In the genomic region with DNA sequence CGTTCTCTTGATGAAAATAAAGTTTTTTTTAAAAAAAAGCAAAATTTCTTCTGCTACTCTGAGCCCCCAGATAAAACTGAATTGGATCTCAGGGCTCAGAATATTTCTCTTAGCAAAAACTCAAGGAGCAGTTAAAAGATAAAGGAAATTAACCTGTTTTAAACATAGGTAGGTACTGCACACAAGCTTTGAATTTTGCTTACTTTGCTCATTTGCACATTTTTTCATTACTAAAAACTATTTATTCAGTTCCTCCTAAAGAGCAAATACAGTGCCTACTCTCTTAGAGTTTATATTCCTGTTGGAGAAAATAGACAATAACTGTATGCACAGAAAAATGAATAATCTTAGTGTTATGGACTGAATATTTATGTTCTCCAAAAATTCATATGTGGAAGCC, we compare ENCODE assay signal across 29 cellular contexts.
"Had no signal": no experiment of that assay in that cellular context is flagged by ENCODE, and none has a peak within 500 bp of the region (broad histone marks: within the 10 kb centered on the region; RNA-seq: fewer than 3 reads in every experiment).

No MANE protein-coding gene starts in this region.

- DNase-seq: stimulated activated CD4-positive, alpha-beta T cell treated with anti-CD3 and anti-CD28 coated beads, Interleukin-2, amount 100 ng/mL, for 48 hours; stimulated activated CD4-positive, alpha-beta T cell treated with anti-CD3 and anti-CD28 coated beads, Interleukin-4, amount 100 ng/mL, for 1 hour; stimulated activated CD4-positive, alpha-beta T cell treated with anti-CD3 and anti-CD28 coated beads, Interleukin-4, amount 100 ng/mL, for 24 hours; stimulated activated CD4-positive, alpha-beta T cell treated with anti-CD3 and anti-CD28 coated beads, Interleukin-4, amount 100 ng/mL, for 4 hours; stimulated activated CD8-positive, alpha-beta memory T cell treated with anti-CD3 and anti-CD28 coated beads, Interleukin-4, amount 100 ng/mL, for 48 hours; stimulated activated naive B cell treated with anti-CD40 and anti-IgM and Interleukin-4, amounts not matched to agents 10 μg/mL and 1 μg/mL and 100 μg/mL, for 72 hours; stimulated activated naive CD4-positive, alpha-beta T cell; stimulated activated naive CD4-positive, alpha-beta T cell treated with Interleukin-2 at 50 U/mL for 16 hours; stimulated activated naive CD8-positive, alpha-beta T cell treated with anti-CD3 and anti-CD28 coated beads, Interleukin-15, amount 100 ng/mL, for 72 hours; stimulated activated naive CD8-positive, alpha-beta T cell treated with anti-CD3 and anti-CD28 coated beads, Interleukin-15, Interleukin-2, amounts not matched to agents 100 U/mL and 50 U/mL, for 24 hours; stomach; substantia nigra; testis; thyroid gland; tibial artery; transverse colon; trophoblast cell; upper lobe of left lung; upper lobe of right lung; uterus had no signal

- H3K36me3 ChIP-seq: stomach, suprapubic skin, thoracic aorta, thyroid gland, tibial artery, tibial nerve, transverse colon, upper lobe of left lung, upper lobe of right lung, uterus, vagina had no signal

- H3K27me3 ChIP-seq: stomach, suprapubic skin, testis, thyroid gland, tibial artery, tibial nerve, transverse colon, upper lobe of left lung, upper lobe of right lung, uterus, vagina had no signal

- H3K4me1 ChIP-seq: stomach, suprapubic skin, testis, thyroid gland, tibial artery, tibial nerve, transverse colon, upper lobe of left lung, upper lobe of right lung, uterus, vagina had no signal

- H3K4me3 ChIP-seq: stomach, suprapubic skin, testis, thoracic aorta, thyroid gland, tibial artery, tibial nerve, transverse colon, upper lobe of left lung, upper lobe of right lung, uterus, vagina had no signal

- H3K4me3 Mint-ChIP-seq: stimulated activated effector memory CD8-positive, alpha-beta T cell treated with anti-CD3 and anti-CD28 coated beads, Interleukin-12 subunit alpha, Interleukin-12 subunit beta, amount 100 ng/mL, for 72 hours; stimulated activated memory B cell treated with anti-CD40 and anti-IgM and Interleukin-4, amounts not matched to agents 10 μg/mL and 1 μg/mL and 100 μg/mL, for 72 hours; stimulated activated naive B cell treated with anti-CD40 and anti-IgM and Interleukin-4, amounts not matched to agents 10 μg/mL and 1 μg/mL and 100 μg/mL, for 72 hours; stimulated activated naive CD8-positive, alpha-beta T cell treated with anti-CD3 and anti-CD28 coated beads, Interleukin-15, amount 100 ng/mL, for 72 hours; stimulated activated naive CD8-positive, alpha-beta T cell treated with anti-CD3 and anti-CD28 coated beads, Interleukin-15, Interleukin-2, amounts not matched to agents 100 ng/mL and 50 ng/mL, for 24 hours; type B pancreatic cell had no signal

- H3K9me3 ChIP-seq: stomach, suprapubic skin, testis, thoracic aorta, thyroid gland, tibial artery, tibial nerve, transverse colon, upper lobe of left lung, upper lobe of right lung, uterus, vagina had no signal

- FAIRE-seq: urothelium cell line had no signal

- H3K27me3 Mint-ChIP-seq: stimulated activated memory B cell treated with anti-CD40 and anti-IgM and Interleukin-4, amounts not matched to agents 10 μg/mL and 1 μg/mL and 100 μg/mL, for 72 hours; type B pancreatic cell had no signal

- H3K9me3 Mint-ChIP-seq: stimulated activated effector memory CD8-positive, alpha-beta T cell treated with anti-CD3 and anti-CD28 coated beads, Interleukin-12 subunit alpha, Interleukin-12 subunit beta, amount 100 ng/mL, for 72 hours; stimulated activated naive B cell treated with anti-CD40 and anti-IgM and Interleukin-4, amounts not matched to agents 10 μg/mL and 1 μg/mL and 100 μg/mL, for 72 hours; stimulated activated naive CD8-positive, alpha-beta T cell treated with anti-CD3 and anti-CD28 coated beads, Interleukin-15, amount 100 ng/mL, for 72 hours; stimulated activated naive CD8-positive, alpha-beta T cell treated with anti-CD3 and anti-CD28 coated beads, Interleukin-15, Interleukin-2, amounts not matched to agents 100 ng/mL and 50 ng/mL, for 24 hours; type B pancreatic cell had no signal

- H3K27ac Mint-ChIP-seq: stimulated activated effector memory CD8-positive, alpha-beta T cell treated with anti-CD3 and anti-CD28 coated beads, Interleukin-12 subunit alpha, Interleukin-12 subunit beta, amount 100 ng/mL, for 72 hours; stimulated activated memory B cell treated with anti-CD40 and anti-IgM and Interleukin-4, amounts not matched to agents 10 μg/mL and 1 μg/mL and 100 μg/mL, for 72 hours; stimulated activated naive B cell treated with anti-CD40 and anti-IgM and Interleukin-4, amounts not matched to agents 10 μg/mL and 1 μg/mL and 100 μg/mL, for 72 hours; stimulated activated naive CD8-positive, alpha-beta T cell treated with anti-CD3 and anti-CD28 coated beads, Interleukin-15, amount 100 ng/mL, for 72 hours; stimulated activated naive CD8-positive, alpha-beta T cell treated with anti-CD3 and anti-CD28 coated beads, Interleukin-15, Interleukin-2, amounts not matched to agents 100 ng/mL and 50 ng/mL, for 24 hours; type B pancreatic cell had no signal

- H3K27ac ChIP-seq: stomach, suprapubic skin, testis, thoracic aorta, thyroid gland, tibial artery, tibial nerve, transverse colon, upper lobe of left lung, upper lobe of right lung, uterus, vagina had no signal

- ATAC-seq: stimulated activated effector memory CD8-positive, alpha-beta T cell treated with anti-CD3 and anti-CD28 coated beads, Interleukin-12 subunit alpha, Interleukin-12 subunit beta, amount 100 ng/mL, for 72 hours; stimulated activated memory B cell treated with anti-CD40 and anti-IgM and Interleukin-4, amounts not matched to agents 10 μg/mL and 1 μg/mL and 100 μg/mL, for 72 hours; stimulated activated naive B cell treated with anti-CD40 and anti-IgM and Interleukin-4, amounts not matched to agents 10 μg/mL and 1 μg/mL and 100 μg/mL, for 72 hours; stimulated activated naive CD8-positive, alpha-beta T cell treated with anti-CD3 and anti-CD28 coated beads, Interleukin-15, amount 100 ng/mL, for 72 hours; stimulated activated naive CD8-positive, alpha-beta T cell treated with anti-CD3 and anti-CD28 coated beads, Interleukin-15, Interleukin-2, amounts not matched to agents 100 U/mL and 50 U/mL, for 24 hours; upper lobe of right lung had no signal

- H3K36me3 Mint-ChIP-seq: stimulated activated effector memory CD8-positive, alpha-beta T cell treated with anti-CD3 and anti-CD28 coated beads, Interleukin-12 subunit alpha, Interleukin-12 subunit beta, amount 100 ng/mL, for 72 hours; type B pancreatic cell had no signal
